Comparison of ENCODE assay signal across 8 cellular contexts in the genomic region with DNA sequence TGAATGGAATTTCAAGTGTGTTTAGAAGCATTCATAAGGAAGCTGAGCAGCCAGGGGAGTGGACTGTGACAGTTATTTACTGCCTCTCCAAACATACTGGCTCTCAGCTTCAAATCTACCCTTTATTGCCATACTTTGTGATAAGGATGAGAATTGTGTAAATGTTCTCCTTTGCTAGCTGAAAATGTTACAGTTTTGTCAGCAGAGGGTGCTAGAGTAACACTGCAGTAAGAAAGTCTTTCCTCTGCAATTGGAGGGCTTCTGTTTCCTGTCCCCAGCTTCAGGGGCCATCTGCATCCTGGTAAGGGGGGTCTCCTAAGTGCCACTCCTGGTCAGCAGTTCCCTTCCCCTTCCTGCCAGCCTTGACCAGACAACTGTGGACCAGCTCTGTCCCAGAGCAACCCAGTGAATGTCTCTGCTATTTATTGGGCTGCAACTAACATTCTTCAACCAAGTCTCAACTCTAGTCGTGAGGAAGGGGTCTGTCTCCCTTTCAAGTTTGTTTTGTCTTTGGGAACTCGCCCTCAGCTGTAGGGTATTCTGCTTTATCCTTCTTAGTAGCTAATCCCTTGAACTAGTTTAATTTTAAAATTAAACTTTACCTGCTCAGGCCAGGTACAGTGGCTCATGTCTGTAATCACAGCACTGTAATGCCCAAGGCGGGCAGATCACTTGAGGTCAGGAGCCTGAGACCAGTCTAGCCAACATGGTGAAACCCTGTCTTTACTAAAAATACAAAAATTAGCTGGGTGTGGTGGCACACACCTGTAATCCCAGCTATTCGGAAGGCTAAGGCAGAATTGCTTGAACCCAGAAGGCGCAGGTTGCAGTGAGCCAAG. TPM values are rescaled to one million over a fixed set of nuclear protein-coding genes. Genes with fewer than 3 reads are reported as not detected.
A peak's percentile ranks its signal among the peaks of the same experiment; 100 is the strongest.
DNase-seq lines count a peak whose midpoint lies in the region.

No MANE protein-coding gene starts in this region.

- H3K4me3 ChIP-seq in MG63 = no peak overlapping the region

- peaks cover 21% of the 10 kb centered on the region for H3K36me3 ChIP-seq in MG63

- DNase-seq in A172 (ENCODE audit: low spot score) = peak; percentile 44
- peak; percentile 59 for DNase-seq in ELF-1 (ENCODE audit: low read depth, low spot score)
- peak; percentile 54 for DNase-seq in HT-29 (ENCODE audit: low spot score)
- peak; percentile 65 for DNase-seq in RKO (ENCODE audit: low spot score)
- DNase-seq in cerebellar cortex (ENCODE audit: low spot score) = peak; percentile 73
- DNase-seq in kidney tubule cell (ENCODE audit: low spot score) = peak; percentile 58
- peak; percentile 85 for DNase-seq in superior temporal gyrus (ENCODE audit: extremely low spot score)
- DNase-seq in MG63 = no peak

- H3K27me3 ChIP-seq in MG63 = no peaks in the 10 kb centered on the region

- peaks cover 2% of the 10 kb centered on the region; the same call in 1 of the 2 replicates for H3K9me3 ChIP-seq in MG63

RNA-seq across cellular contexts. Expression of a gene that starts 45.3 kb away (rescaled TPM):
- total RNA-seq in A172 (2014; rRNA removed; shearing (Covaris generic)) = 12.2 and 14.1 TPM in 2 replicates
- 7.3 and 7.4 TPM in 2 replicates for total RNA-seq in HT-29 (2014; rRNA removed; shearing (Covaris generic))
- 5.4 and 23.6 TPM in 2 replicates for total RNA-seq in MG63 (2014; rRNA removed; shearing (Covaris generic); ENCODE audit: low replicate concordance)
